In genomic region chr4:110621839-110622751, GRCh38 we compare ENCODE assay signal across 8 cellular contexts. TPM values are rescaled to one million over a fixed set of nuclear protein-coding genes. Genes with fewer than 3 reads are reported as not detected.
DNase-seq lines count a peak whose midpoint lies in the region; ATAC-seq and TF ChIP-seq lines count a peak whose summit lies in the region.

No MANE protein-coding gene starts in this region.

- POLR2A ChIA-PET in PC-9 (lab: Charles Lee; ENCODE audit: unreplicated experiment), result no interaction called here

- H3K4me2 ChIP-seq in PC-9, result peak overlapping the region; percentile 84
- peak overlapping the region; percentile 57 for H3K4me2 ChIP-seq in osteoblast (ENCODE audit: insufficient read depth, low read length)

- intact Hi-C loops in PC-9 (cut with micrococcal nuclease; ENCODE audit: unreplicated experiment), result loop anchor here (10.0 kb wide), 1 partner anchor 1413 kb away; no protein-coding TSS in a partner anchor

- no TSS peak for BruUV-seq in PC-9 (replicated peaks; lab: Mats Ljungman, UMichigan)

- H3K9me2 ChIP-seq in PC-9 (ENCODE audit: insufficient read depth), result no peaks in the 10 kb centered on the region

- H3K79me2 ChIP-seq in PC-9 (ENCODE audit: low read depth) (no peaks in the 10 kb centered on the region), osteoblast (ENCODE audit: insufficient read depth, low read length) (no peaks in the 10 kb centered on the region)

- no peaks in the 10 kb centered on the region for H3F3A ChIP-seq in PC-9 (ENCODE audit: insufficient read depth, low read depth)

- H3K27ac ChIP-seq in PC-9 (no peak overlapping the region), osteoblast (ENCODE audit: low read depth, low read length) (no peak overlapping the region)

- CTCF ChIA-PET in PC-9 (lab: Charles Lee), result no interaction called here

- ATAC-seq in omental fat pad (ENCODE audit: low FRiP score) (no peak), GM18873 (IDR thresholded peaks at IDR 0.05; ENCODE audit: low FRiP score, unreplicated experiment) (no peak), HG03439 (IDR thresholded peaks at IDR 0.05; ENCODE audit: unreplicated experiment) (no peak)

- DNase-seq in EL (peak; percentile 46), PC-9 (peak in 1 of 2 experiments; percentile 11), epithelial cell of esophagus (ENCODE audit: low read depth) (no peak), osteoblast (ENCODE audit: insufficient read length, low spot score, missing footprints) (peak; percentile 80), omental fat pad (ENCODE audit: low spot score) (no peak), iPS-NIHi7 (ENCODE audit: extremely low spot score) (no peak)

- H3K4me3 ChIP-seq in PC-9 (peak overlapping the region; percentile 59), epithelial cell of esophagus (ENCODE audit: low read length) (peak overlapping the region; percentile 30), osteoblast (ENCODE audit: insufficient read depth, low read length) (peak overlapping the region; percentile 58)

- H3K9me3 ChIP-seq in PC-9 (ENCODE audit: insufficient read depth, low read depth), result no peaks in the 10 kb centered on the region
- no peaks in the 10 kb centered on the region for H3K9me3 ChIP-seq in osteoblast (ENCODE audit: low read depth, low read length)

- no peaks in the 10 kb centered on the region for H3K27me3 ChIP-seq in PC-9 (ENCODE audit: insufficient read depth, low read depth)
- H3K27me3 ChIP-seq in osteoblast (ENCODE audit: insufficient read depth, low read length), result peaks cover 100% of the 10 kb centered on the region

- H3K4me1 ChIP-seq in PC-9 (replicated peaks; ENCODE audit: insufficient read depth) (no peaks in the 10 kb centered on the region), osteoblast (ENCODE audit: insufficient read depth, low read length) (no peaks in the 10 kb centered on the region)

- H2AFZ ChIP-seq in PC-9 (peak overlapping the region; percentile 91), osteoblast (ENCODE audit: low read length) (peak overlapping the region; percentile 22)

- no peaks in the 10 kb centered on the region for H3K36me3 ChIP-seq in PC-9 (ENCODE audit: low read depth)
- H3K36me3 ChIP-seq in osteoblast (ENCODE audit: insufficient read depth, low read length), result no peaks in the 10 kb centered on the region

- H4K20me1 ChIP-seq in PC-9 (ENCODE audit: insufficient read depth), result no peaks in the 10 kb centered on the region
- H4K20me1 ChIP-seq in osteoblast (ENCODE audit: insufficient read depth, low read length), result no peaks in the 10 kb centered on the region

- TF ChIP-seq CTCF in PC-9 (conservative IDR thresholded peaks at IDR 0.05) (no peak), epithelial cell of esophagus (IDR thresholded peaks at IDR 0.05; ENCODE audit: insufficient read depth, low read depth, low read length, missing control alignments) (no peak), osteoblast (IDR thresholded peaks at IDR 0.05; ENCODE audit: extremely low read depth, low read depth, low read length) (no peak), omental fat pad (IDR thresholded peaks at IDR 0.05) (no peak)

RNA-seq across cellular contexts. Expression of gene PITX2, which starts 0.8 kb away (rescaled TPM):
- total RNA-seq in PC-9 (2021), result 0.48 and 1.6 TPM in 2 replicates
- total RNA-seq in osteoblast, result 0.36 and 0.59 TPM in 2 replicates
- total RNA-seq in omental fat pad, result under 1 TPM in 2 of 4 donors, not detected in 2; 0.28 to 0.36 TPM

Comparison
In these comparisons a context has a peak if more than half of its experiments do, and no peak if none do; other contexts are left out.
1. DNase-seq: peak in EL (single experiment) and osteoblast (single experiment); none in epithelial cell of esophagus (single experiment), omental fat pad (single experiment) and iPS-NIHi7 (single experiment).
2. Peak in every context shown above with its lines, with median percentiles within 50 percentile points of each other: H3K4me3 ChIP-seq.